1 cellular context compared by ENCODE assay signal in genomic region chr1:67535474-67535873, GRCh38.
A peak's percentile ranks its signal among the peaks of the same experiment; 100 is the strongest.
TF ChIP-seq lines count a peak whose summit lies in the region.

No MANE protein-coding gene starts in this region.

TF ChIP-seq in K562, 482 proteins besides CTCF, POLR2A, EP300 and RAD21 (continued from another document and continues in another):
- no peak for TF ChIP-seq MITF (IDR thresholded peaks at IDR 0.05)
- TF ChIP-seq MCM7 (IDR thresholded peaks at IDR 0.05) = no peak
- no peak for TF ChIP-seq ZFP30 (CRISPR knock-in tag; IDR thresholded peaks at IDR 0.05; ENCODE audit: borderline replicate concordance)
- TF ChIP-seq, protein P1, sequence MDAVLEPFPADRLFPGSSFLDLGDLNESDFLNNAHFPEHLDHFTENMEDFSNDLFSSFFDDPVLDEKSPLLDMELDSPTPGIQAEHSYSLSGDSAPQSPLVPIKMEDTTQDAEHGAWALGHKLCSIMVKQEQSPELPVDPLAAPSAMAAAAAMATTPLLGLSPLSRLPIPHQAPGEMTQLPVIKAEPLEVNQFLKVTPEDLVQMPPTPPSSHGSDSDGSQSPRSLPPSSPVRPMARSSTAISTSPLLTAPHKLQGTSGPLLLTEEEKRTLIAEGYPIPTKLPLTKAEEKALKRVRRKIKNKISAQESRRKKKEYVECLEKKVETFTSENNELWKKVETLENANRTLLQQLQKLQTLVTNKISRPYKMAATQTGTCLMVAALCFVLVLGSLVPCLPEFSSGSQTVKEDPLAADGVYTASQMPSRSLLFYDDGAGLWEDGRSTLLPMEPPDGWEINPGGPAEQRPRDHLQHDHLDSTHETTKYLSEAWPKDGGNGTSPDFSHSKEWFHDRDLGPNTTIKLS (IDR thresholded peaks at IDR 0.05; ENCODE audit: borderline replicate concordance, low read depth) = no peak
- TF ChIP-seq ZZZ3 (IDR thresholded peaks at IDR 0.05) = no peak
- peak; percentile 13 for TF ChIP-seq RBM25 (IDR thresholded peaks at IDR 0.05; ENCODE audit: low read depth, low read length, severe bottlenecking)
- no peak for TF ChIP-seq ZNF140 (CRISPR knock-in tag; IDR thresholded peaks at IDR 0.05)
- TF ChIP-seq MYC (IDR thresholded peaks at IDR 0.05; ENCODE audit: low read depth, low read length) = no peak
- TF ChIP-seq MYC (CRISPR knock-in tag; IDR thresholded peaks at IDR 0.05; ENCODE audit: borderline replicate concordance, low read depth) = no peak
- TF ChIP-seq FOXK1 (CRISPR knock-in tag; IDR thresholded peaks at IDR 0.05; ENCODE audit: borderline replicate concordance) = no peak
- TF ChIP-seq FOXJ3 (CRISPR knock-in tag; IDR thresholded peaks at IDR 0.05) = no peak
- TF ChIP-seq HDAC3 (IDR thresholded peaks at IDR 0.05; ENCODE audit: borderline replicate concordance, partially characterized antibody) = peak; percentile 21
- no peak for TF ChIP-seq BCOR (IDR thresholded peaks at IDR 0.05)
- no peak for TF ChIP-seq HMG20B (CRISPR knock-in tag; IDR thresholded peaks at IDR 0.05)
- TF ChIP-seq ZSCAN29 (IDR thresholded peaks at IDR 0.05) = no peak
- peak; percentile 53 for TF ChIP-seq CTCFL (IDR thresholded peaks at IDR 0.05; ENCODE audit: borderline replicate concordance, insufficient read depth, low read depth, low read length, poor library complexity, severe bottlenecking)
- 0 out of 2 replicates have a peak, but pooled peaks have one; percentile 25 for TF ChIP-seq BHLHE40 (IDR thresholded peaks at IDR 0.05; ENCODE audit: low read length)
- no peak for TF ChIP-seq SPI1 (IDR thresholded peaks at IDR 0.05; ENCODE audit: borderline replicate concordance, low read depth, low read length)
- TF ChIP-seq NEUROD1 (IDR thresholded peaks at IDR 0.05; ENCODE audit: borderline replicate concordance, low read depth, low read length, partially characterized antibody) = no peak
- no peak for TF ChIP-seq FOXP1 (CRISPR knock-in tag; IDR thresholded peaks at IDR 0.05)
- TF ChIP-seq, protein P2, sequence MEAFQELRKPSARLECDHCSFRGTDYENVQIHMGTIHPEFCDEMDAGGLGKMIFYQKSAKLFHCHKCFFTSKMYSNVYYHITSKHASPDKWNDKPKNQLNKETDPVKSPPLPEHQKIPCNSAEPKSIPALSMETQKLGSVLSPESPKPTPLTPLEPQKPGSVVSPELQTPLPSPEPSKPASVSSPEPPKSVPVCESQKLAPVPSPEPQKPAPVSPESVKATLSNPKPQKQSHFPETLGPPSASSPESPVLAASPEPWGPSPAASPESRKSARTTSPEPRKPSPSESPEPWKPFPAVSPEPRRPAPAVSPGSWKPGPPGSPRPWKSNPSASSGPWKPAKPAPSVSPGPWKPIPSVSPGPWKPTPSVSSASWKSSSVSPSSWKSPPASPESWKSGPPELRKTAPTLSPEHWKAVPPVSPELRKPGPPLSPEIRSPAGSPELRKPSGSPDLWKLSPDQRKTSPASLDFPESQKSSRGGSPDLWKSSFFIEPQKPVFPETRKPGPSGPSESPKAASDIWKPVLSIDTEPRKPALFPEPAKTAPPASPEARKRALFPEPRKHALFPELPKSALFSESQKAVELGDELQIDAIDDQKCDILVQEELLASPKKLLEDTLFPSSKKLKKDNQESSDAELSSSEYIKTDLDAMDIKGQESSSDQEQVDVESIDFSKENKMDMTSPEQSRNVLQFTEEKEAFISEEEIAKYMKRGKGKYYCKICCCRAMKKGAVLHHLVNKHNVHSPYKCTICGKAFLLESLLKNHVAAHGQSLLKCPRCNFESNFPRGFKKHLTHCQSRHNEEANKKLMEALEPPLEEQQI (IDR thresholded peaks at IDR 0.05) = peak; percentile 60; the same call in 1 of the 2 replicates
- TF ChIP-seq FOSL1 (tag; conservative IDR thresholded peaks at IDR 0.05) = no peak
- peak; percentile 76 for TF ChIP-seq SMAD1 (IDR thresholded peaks at IDR 0.05; ENCODE audit: low read depth, low read length, partially characterized antibody)
- TF ChIP-seq KAT7 (CRISPR knock-in tag; IDR thresholded peaks at IDR 0.05; ENCODE audit: borderline replicate concordance) = no peak
- TF ChIP-seq ZNF197 (CRISPR knock-in tag; IDR thresholded peaks at IDR 0.05; ENCODE audit: low read depth) = no peak
- no peak for TF ChIP-seq CBX8 (IDR thresholded peaks at IDR 0.05; ENCODE audit: borderline replicate concordance, extremely low read depth, low read depth, low read length, poor library complexity, severe bottlenecking)
- TF ChIP-seq CHD1 (IDR thresholded peaks at IDR 0.05; ENCODE audit: low read length) = no peak
- TF ChIP-seq, protein P3, sequence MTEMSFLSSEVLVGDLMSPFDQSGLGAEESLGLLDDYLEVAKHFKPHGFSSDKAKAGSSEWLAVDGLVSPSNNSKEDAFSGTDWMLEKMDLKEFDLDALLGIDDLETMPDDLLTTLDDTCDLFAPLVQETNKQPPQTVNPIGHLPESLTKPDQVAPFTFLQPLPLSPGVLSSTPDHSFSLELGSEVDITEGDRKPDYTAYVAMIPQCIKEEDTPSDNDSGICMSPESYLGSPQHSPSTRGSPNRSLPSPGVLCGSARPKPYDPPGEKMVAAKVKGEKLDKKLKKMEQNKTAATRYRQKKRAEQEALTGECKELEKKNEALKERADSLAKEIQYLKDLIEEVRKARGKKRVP (CRISPR knock-in tag; IDR thresholded peaks at IDR 0.05) = no peak
- TF ChIP-seq, protein P4, sequence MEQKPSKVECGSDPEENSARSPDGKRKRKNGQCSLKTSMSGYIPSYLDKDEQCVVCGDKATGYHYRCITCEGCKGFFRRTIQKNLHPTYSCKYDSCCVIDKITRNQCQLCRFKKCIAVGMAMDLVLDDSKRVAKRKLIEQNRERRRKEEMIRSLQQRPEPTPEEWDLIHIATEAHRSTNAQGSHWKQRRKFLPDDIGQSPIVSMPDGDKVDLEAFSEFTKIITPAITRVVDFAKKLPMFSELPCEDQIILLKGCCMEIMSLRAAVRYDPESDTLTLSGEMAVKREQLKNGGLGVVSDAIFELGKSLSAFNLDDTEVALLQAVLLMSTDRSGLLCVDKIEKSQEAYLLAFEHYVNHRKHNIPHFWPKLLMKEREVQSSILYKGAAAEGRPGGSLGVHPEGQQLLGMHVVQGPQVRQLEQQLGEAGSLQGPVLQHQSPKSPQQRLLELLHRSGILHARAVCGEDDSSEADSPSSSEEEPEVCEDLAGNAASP (IDR thresholded peaks at IDR 0.05) = no peak
- TF ChIP-seq RREB1 (CRISPR knock-in tag; IDR thresholded peaks at IDR 0.05) = no peak
- TF ChIP-seq, protein P5, sequence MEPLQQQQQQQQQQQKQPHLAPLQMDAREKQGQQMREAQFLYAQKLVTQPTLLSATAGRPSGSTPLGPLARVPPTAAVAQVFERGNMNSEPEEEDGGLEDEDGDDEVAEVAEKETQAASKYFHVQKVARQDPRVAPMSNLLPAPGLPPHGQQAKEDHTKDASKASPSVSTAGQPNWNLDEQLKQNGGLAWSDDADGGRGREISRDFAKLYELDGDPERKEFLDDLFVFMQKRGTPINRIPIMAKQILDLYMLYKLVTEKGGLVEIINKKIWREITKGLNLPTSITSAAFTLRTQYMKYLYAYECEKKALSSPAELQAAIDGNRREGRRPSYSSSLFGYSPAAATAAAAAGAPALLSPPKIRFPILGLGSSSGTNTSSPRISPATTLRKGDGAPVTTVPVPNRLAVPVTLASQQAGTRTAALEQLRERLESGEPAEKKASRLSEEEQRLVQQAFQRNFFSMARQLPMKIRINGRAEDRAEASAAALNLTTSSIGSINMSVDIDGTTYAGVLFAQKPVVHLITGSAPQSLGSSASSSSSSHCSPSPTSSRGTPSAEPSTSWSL (CRISPR knock-in tag; IDR thresholded peaks at IDR 0.05; ENCODE audit: borderline replicate concordance) = no peak
- no peak for TF ChIP-seq ZNF766 (CRISPR knock-in tag; conservative IDR thresholded peaks at IDR 0.05)
- no peak for TF ChIP-seq ASH1L (IDR thresholded peaks at IDR 0.05; ENCODE audit: borderline replicate concordance, low read depth, partially characterized antibody)
- TF ChIP-seq ESRRA (IDR thresholded peaks at IDR 0.05; ENCODE audit: borderline replicate concordance, low read depth) = no peak
- no peak for TF ChIP-seq WHSC1 (IDR thresholded peaks at IDR 0.05; ENCODE audit: low read length)
- no peak for TF ChIP-seq KAT2B (IDR thresholded peaks at IDR 0.05; ENCODE audit: low read depth, low read length)
- no peak for TF ChIP-seq ZNF24 (IDR thresholded peaks at IDR 0.05)
- TF ChIP-seq ARID2 (IDR thresholded peaks at IDR 0.05) = peak; percentile 70
- no peak for TF ChIP-seq KAT8 (IDR thresholded peaks at IDR 0.05; ENCODE audit: low read depth)
- TF ChIP-seq CHD4 (IDR thresholded peaks at IDR 0.05; ENCODE audit: insufficient read depth, insufficient replicate concordance, low read depth, low read length, poor library complexity, severe bottlenecking) = no peak
- TF ChIP-seq NCOA2 (IDR thresholded peaks at IDR 0.05; ENCODE audit: partially characterized antibody in 2 of 2) = no peak
- TF ChIP-seq MLLT1 (IDR thresholded peaks at IDR 0.05) = no peak
- no peak for TF ChIP-seq MTA1 (IDR thresholded peaks at IDR 0.05; ENCODE audit: borderline replicate concordance)
- no peak for TF ChIP-seq POLR2B (IDR thresholded peaks at IDR 0.05; ENCODE audit: low read depth, partially characterized antibody)
- TF ChIP-seq ZFPM2 (CRISPR knock-in tag; IDR thresholded peaks at IDR 0.05) = no peak
- no peak for TF ChIP-seq FOXK2 (conservative IDR thresholded peaks at IDR 0.05 in 1 of 2, IDR thresholded peaks at IDR 0.05 in 1 of 2; ENCODE audit: low read depth in 2 of 2)
- TF ChIP-seq, protein P6, sequence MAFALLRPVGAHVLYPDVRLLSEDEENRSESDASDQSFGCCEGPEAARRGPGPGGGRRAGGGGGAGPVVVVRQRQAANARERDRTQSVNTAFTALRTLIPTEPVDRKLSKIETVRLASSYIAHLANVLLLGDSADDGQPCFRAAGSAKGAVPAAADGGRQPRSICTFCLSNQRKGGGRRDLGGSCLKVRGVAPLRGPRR (CRISPR knock-in tag; IDR thresholded peaks at IDR 0.05) = no peak
